18 cellular contexts compared by ENCODE assay signal in the genomic region with DNA sequence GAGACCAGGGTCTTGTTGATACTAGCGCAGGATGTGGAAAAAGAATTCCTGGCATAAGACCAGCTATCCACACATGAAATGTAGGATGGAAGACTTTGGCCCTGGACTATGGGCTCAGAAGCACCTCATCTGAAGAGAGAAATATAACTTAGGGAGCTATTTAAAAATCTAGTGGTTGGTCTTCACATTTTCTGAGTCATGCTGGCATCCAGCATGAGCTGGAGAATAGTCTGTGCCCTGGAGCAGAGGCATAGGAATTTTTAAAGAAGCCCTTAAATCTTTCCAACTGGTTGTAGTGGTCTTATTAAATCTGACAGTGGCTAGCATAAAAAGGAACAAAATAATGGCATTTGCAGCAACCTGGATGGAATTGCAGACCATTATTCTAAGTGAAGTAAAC.
"Had no signal": no experiment of that assay in that cellular context is flagged by ENCODE, and none has a peak within 500 bp of the region (broad histone marks: within the 10 kb centered on the region; RNA-seq: fewer than 3 reads in every experiment).

No MANE protein-coding gene starts in this region.

- H3K4me3 ChIP-seq: colonic mucosa, heart left ventricle, psoas muscle, skin epidermis, stomach had no signal

- ATAC-seq: heart left ventricle; left colon; left ventricle myocardium superior; naive thymus-derived CD4-positive, alpha-beta T cell; psoas muscle; sciatic nerve; stimulated activated naive B cell treated with anti-CD40 and anti-IgM and Interleukin-4, amounts not matched to agents 10 μg/mL and 1 μg/mL and 100 μg/mL, for 72 hours had no signal

- DNase-seq: colonic mucosa; effector CD4-positive, alpha-beta T cell; endodermal cell; heart left ventricle; hippocampal formation; left colon; left ventricle myocardium superior; mesendoderm; naive thymus-derived CD4-positive, alpha-beta T cell; nephron progenitor cell; psoas muscle; stimulated activated CD4-positive, alpha-beta T cell treated with anti-CD3 and anti-CD28 coated beads, Interleukin-2, amount 100 ng/mL, for 24 hours; stimulated activated CD4-positive, alpha-beta T cell treated with anti-CD3 and anti-CD28 coated beads, Interleukin-4, amount 100 ng/mL, for 4 hours; stimulated activated naive B cell treated with anti-CD40 and anti-IgM and Interleukin-4, amounts not matched to agents 10 μg/mL and 1 μg/mL and 100 μg/mL, for 72 hours; stomach; trophoblast cell had no signal

- H3K9me3 ChIP-seq: colonic mucosa, heart left ventricle, psoas muscle, stomach had no signal

- H3K36me3 ChIP-seq: colonic mucosa, heart left ventricle, stomach had no signal

- H3K27me3 ChIP-seq: colonic mucosa, heart left ventricle, stomach had no signal

- H3K4me1 ChIP-seq: colonic mucosa, heart left ventricle, psoas muscle, stomach had no signal
